ENCODE assay signal across 10 cellular contexts in genomic region chr1:199279872-199280649, GRCh38.
DNase-seq lines count a peak whose midpoint lies in the region; ATAC-seq and TF ChIP-seq lines count a peak whose summit lies in the region.
"Had no signal": no experiment of that assay in that cellular context is flagged by ENCODE, and none has a peak within 500 bp of the region (broad histone marks: within the 10 kb centered on the region; RNA-seq: fewer than 3 reads in every experiment).

No MANE protein-coding gene starts in this region.

- H3K27me3 Mint-ChIP-seq in stimulated activated memory B cell treated with anti-CD40 and anti-IgM and Interleukin-4, amounts not matched to agents 10 μg/mL and 1 μg/mL and 100 μg/mL, for 72 hours: no peaks in the 10 kb centered on the region

- no peak overlapping the region for H3K4me3 Mint-ChIP-seq in stimulated activated memory B cell treated with anti-CD40 and anti-IgM and Interleukin-4, amounts not matched to agents 10 μg/mL and 1 μg/mL and 100 μg/mL, for 72 hours

- peak; percentile 42 for TF ChIP-seq CTCF in WERI-Rb-1 (IDR thresholded peaks at IDR 0.05; ENCODE audit: low read depth, low read length)

- no peaks in the 10 kb centered on the region for H3K27me3 ChIP-seq in WERI-Rb-1 (ENCODE audit: insufficient read depth, low read depth, severe bottlenecking)

- H3K9me3 ChIP-seq in WERI-Rb-1 (ENCODE audit: severe bottlenecking): no peaks in the 10 kb centered on the region

- no peak overlapping the region for H3K4me3 ChIP-seq in WERI-Rb-1 (ENCODE audit: low read depth, low read length)

- H3K27ac Mint-ChIP-seq in stimulated activated memory B cell treated with anti-CD40 and anti-IgM and Interleukin-4, amounts not matched to agents 10 μg/mL and 1 μg/mL and 100 μg/mL, for 72 hours: no peak overlapping the region

- ATAC-seq in HG02763 (IDR thresholded peaks at IDR 0.05; ENCODE audit: unreplicated experiment) (peak; percentile 68), GM19395 (IDR thresholded peaks at IDR 0.05; ENCODE audit: unreplicated experiment) (no peak), GM21529 (IDR thresholded peaks at IDR 0.05; ENCODE audit: unreplicated experiment) (no peak)
- ATAC-seq in stimulated activated memory B cell treated with anti-CD40 and anti-IgM and Interleukin-4, amounts not matched to agents 10 μg/mL and 1 μg/mL and 100 μg/mL, for 72 hours: peak; percentile 41

- H3K36me3 ChIP-seq in WERI-Rb-1: no peaks in the 10 kb centered on the region

- peak; percentile 9 for DNase-seq in activated T-cell treated with anti-CD3 and anti-CD28 coated beads for 48 hours (ENCODE audit: low read depth)
- no peak for DNase-seq in activated T-cell treated with anti-CD3 and anti-CD28 coated beads for 4 hours
- DNase-seq in WERI-Rb-1: no peak
- DNase-seq in NCI-H526 (lab: John Stamatoyannopoulos, UW): no peak
- DNase-seq: NCI-H1105, occipital lobe had no signal

- no peaks in the 10 kb centered on the region for H3K36me3 Mint-ChIP-seq in stimulated activated memory B cell treated with anti-CD40 and anti-IgM and Interleukin-4, amounts not matched to agents 10 μg/mL and 1 μg/mL and 100 μg/mL, for 72 hours

- peaks cover 4% of the 10 kb centered on the region for H3K9me3 Mint-ChIP-seq in stimulated activated memory B cell treated with anti-CD40 and anti-IgM and Interleukin-4, amounts not matched to agents 10 μg/mL and 1 μg/mL and 100 μg/mL, for 72 hours

- no peak overlapping the region for H3K27ac ChIP-seq in WERI-Rb-1

- peaks cover 4% of the 10 kb centered on the region for H3K4me1 Mint-ChIP-seq in stimulated activated memory B cell treated with anti-CD40 and anti-IgM and Interleukin-4, amounts not matched to agents 10 μg/mL and 1 μg/mL and 100 μg/mL, for 72 hours

Comparison
In these comparisons a context has a peak if more than half of its experiments do, and no peak if none do; other contexts are left out.
1. ATAC-seq: peak in HG02763 (single experiment) and stimulated activated memory B cell treated with anti-CD40 and anti-IgM and Interleukin-4, amounts not matched to agents 10 μg/mL and 1 μg/mL and 100 μg/mL, for 72 hours (single experiment); none in GM19395 (single experiment) and GM21529 (single experiment).